Comparison of ENCODE assay signal across 10 cellular contexts in the genomic region with DNA sequence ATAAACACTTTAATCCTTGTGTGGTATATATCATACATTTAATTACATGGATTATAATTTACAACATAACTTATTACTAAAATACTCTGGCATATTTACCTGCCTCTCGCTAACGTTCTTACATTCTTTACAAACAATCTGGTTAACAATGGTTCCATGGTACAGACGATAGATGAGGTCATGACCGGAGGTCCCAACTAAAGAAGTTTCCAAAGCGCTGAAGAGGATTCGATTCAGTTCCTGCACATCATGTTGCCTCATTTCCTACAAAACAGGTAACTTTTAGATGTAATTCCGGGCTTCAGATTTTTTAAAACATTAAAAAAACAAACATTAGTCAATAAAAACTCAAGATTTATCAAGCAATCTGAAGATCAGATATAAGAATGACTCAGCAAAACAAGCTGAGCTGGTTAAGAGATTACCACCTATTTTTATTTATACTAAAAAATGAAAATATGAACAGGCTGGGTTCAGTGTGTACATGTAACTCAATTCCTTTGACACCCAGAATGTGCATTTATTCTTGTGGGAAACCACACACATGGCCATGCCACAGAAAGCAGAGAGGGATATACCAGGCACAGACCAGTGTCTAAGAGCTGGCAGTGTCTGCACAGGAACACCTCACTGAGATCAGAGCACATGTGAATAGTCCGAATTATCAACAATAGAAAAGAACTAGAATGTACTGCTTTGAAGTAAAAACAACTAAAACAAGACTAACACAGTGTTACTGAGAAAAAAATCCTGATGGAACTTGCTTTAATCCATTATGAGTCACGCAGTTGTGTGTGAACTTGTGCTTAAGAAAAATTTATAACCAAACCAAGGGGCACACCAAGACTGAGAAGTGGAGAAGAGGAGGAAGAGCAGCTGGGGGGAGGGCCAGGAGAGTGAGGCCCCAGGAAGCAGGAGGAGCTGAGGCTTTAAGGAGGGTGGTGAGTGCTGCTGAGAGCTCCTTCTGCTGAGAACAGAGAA. TPM values are rescaled to one million over a fixed set of nuclear protein-coding genes. Genes with fewer than 3 reads are reported as not detected.
DNase-seq lines count a peak whose midpoint lies in the region; ATAC-seq and TF ChIP-seq lines count a peak whose summit lies in the region.
"Had no signal": no experiment of that assay in that cellular context is flagged by ENCODE, and none has a peak within 500 bp of the region (broad histone marks: within the 10 kb centered on the region; RNA-seq: fewer than 3 reads in every experiment).

No MANE protein-coding gene starts in this region.

- H3K36me3 Mint-ChIP-seq in activated B cell treated with CpG ODN at 0.5 μM for 24 hours (ENCODE audit: low read depth) = peaks cover 57% of the 10 kb centered on the region

- intact Hi-C loops in activated B cell treated with CpG ODN at 0.5 μM for 24 hours (cut with micrococcal nuclease) (loop anchor here (10.0 kb wide), 1 partner anchor 148 kb away; no protein-coding TSS in a partner anchor), lower lobe of right lung (cut with DNase I) (no loop called here)

- peak overlapping the region; percentile 18 for H3K27ac Mint-ChIP-seq in activated B cell treated with CpG ODN at 0.5 μM for 24 hours

- TF ChIP-seq CTCF in activated B cell treated with CpG ODN at 0.5 μM for 24 hours (IDR thresholded peaks at IDR 0.05) = no peak
- TF ChIP-seq CTCF in lower lobe of right lung (IDR thresholded peaks at IDR 0.05) = no peak

- H3K36me3 ChIP-seq in lower lobe of right lung = peaks cover 72% of the 10 kb centered on the region

- no peaks in the 10 kb centered on the region for H3K27me3 Mint-ChIP-seq in activated B cell treated with CpG ODN at 0.5 μM for 24 hours

- H3K27me3 ChIP-seq in lower lobe of right lung (ENCODE audit: low read depth) = no peaks in the 10 kb centered on the region
- H3K27me3 ChIP-seq: ascending aorta had no signal

- peak; percentile 14 to 36 for DNase-seq in AML-193 (lab: John Stamatoyannopoulos, UW)
- DNase-seq in KBM-7 = peak; percentile 84
- DNase-seq in activated B cell treated with CpG ODN at 0.5 μM for 24 hours = no peak
- DNase-seq in lower lobe of right lung = no peak
- no peak for DNase-seq in cortex of kidney (lab: John Stamatoyannopoulos, UW)
- DNase-seq in G401 (ENCODE audit: low spot score) = no peak
- no peak for DNase-seq in activated effector memory CD4-positive, alpha-beta T cell treated with anti-CD3 and anti-CD28 coated beads, Interleukin-2, amount 50 U/mL, for 16 hours
- no peak for DNase-seq in NCI-H526 (lab: John Stamatoyannopoulos, UW)
- DNase-seq: nucleus accumbens had no signal

- H3K4me3 Mint-ChIP-seq in activated B cell treated with CpG ODN at 0.5 μM for 24 hours = no peak overlapping the region

- H3K27ac ChIP-seq in lower lobe of right lung = peak overlapping the region; percentile 18
- H3K27ac ChIP-seq: ascending aorta had no signal

- CTCF ChIA-PET in activated B cell treated with CpG ODN at 0.5 μM for 24 hours (lab: Charles Lee) = interaction anchor here (0.6 kb wide), 1 partner anchor 17 kb away, joined by 4 read pairs; no protein-coding TSS in a partner anchor

- H3K9me3 Mint-ChIP-seq in activated B cell treated with CpG ODN at 0.5 μM for 24 hours = no peaks in the 10 kb centered on the region

- peaks cover 9% of the 10 kb centered on the region for H3K4me1 ChIP-seq in lower lobe of right lung
- H3K4me1 ChIP-seq: ascending aorta had no signal

- POLR2A ChIA-PET in activated B cell treated with CpG ODN at 0.5 μM for 24 hours (lab: Charles Lee) = interaction anchor here (1.3 kb wide), 1 partner anchor 9 kb away, joined by 7 read pairs; the partner anchor contains the start of gene USP40

- H3K4me1 Mint-ChIP-seq in activated B cell treated with CpG ODN at 0.5 μM for 24 hours = peaks cover 6% of the 10 kb centered on the region

- ATAC-seq in activated B cell treated with CpG ODN at 0.5 μM for 24 hours (ENCODE audit: low read depth) = no peak
- ATAC-seq in lower lobe of right lung = peak; percentile 46 to 66

- no peak overlapping the region for H3K4me3 ChIP-seq in lower lobe of right lung
- H3K4me3 ChIP-seq: ascending aorta had no signal

- H3K9me3 ChIP-seq in lower lobe of right lung = no peaks in the 10 kb centered on the region
- H3K9me3 ChIP-seq: ascending aorta had no signal

- in situ Hi-C loops in KBM-7 (cut with MboI; ENCODE audit: low pct_unique_long_range_greater_than_20kb, low sequenced_read_pairs) = no loop called here
- in situ Hi-C loops in G401 (cut with HindIII; ENCODE audit: low sequenced_read_pairs) = no loop called here

RNA-seq across cellular contexts. Expression of gene USP40, which starts 9.5 kb away (rescaled TPM):
- total RNA-seq in activated B cell treated with CpG ODN at 0.5 μM for 24 hours = 25.5 and 30.4 TPM in 2 replicates
- 45.4 TPM for total RNA-seq in lower lobe of right lung
- 21.7 and 23.8 TPM in 2 replicates for total RNA-seq in G401 (2014; rRNA removed; shearing (Covaris generic))

Comparison
In these comparisons a context has a peak if more than half of its experiments do, and no peak if none do; other contexts are left out.
1. DNase-seq: peak in AML-193 (2 of 2) and KBM-7 (single experiment); none in activated B cell treated with CpG ODN at 0.5 μM for 24 hours (single experiment), lower lobe of right lung (single experiment), cortex of kidney (single experiment), G401 (single experiment), activated effector memory CD4-positive, alpha-beta T cell treated with anti-CD3 and anti-CD28 coated beads, Interleukin-2, amount 50 U/mL, for 16 hours (single experiment) and NCI-H526 (0 of 2).